10 cellular contexts compared by ENCODE assay signal in genomic region chr6:149483849-149484635, GRCh38. TPM values are rescaled to one million over a fixed set of nuclear protein-coding genes. Genes with fewer than 3 reads are reported as not detected.
DNase-seq lines count a peak whose midpoint lies in the region; ATAC-seq and TF ChIP-seq lines count a peak whose summit lies in the region.
"Had no signal": no experiment of that assay in that cellular context is flagged by ENCODE, and none has a peak within 500 bp of the region (broad histone marks: within the 10 kb centered on the region; RNA-seq: fewer than 3 reads in every experiment).

No MANE protein-coding gene starts in this region.

- 87% methylated on average over 11 of the region's 11 CpGs for WGBS in right cardiac atrium

- H3K4me1 ChIP-seq in right cardiac atrium (ENCODE audit: control insufficient read depth, insufficient read depth, low read length) (peaks cover 5% of the 10 kb centered on the region), mononuclear cell (ENCODE audit: insufficient read depth, low read length) (peaks cover 73% of the 10 kb centered on the region), uterus (no peaks in the 10 kb centered on the region)

- H3K4me1 Mint-ChIP-seq in activated T-helper 2 cell treated with anti-CD3 and anti-CD28 coated beads, Interferon-gamma antibody, Interleukin-2, Interleukin-4, amounts not matched to agents 10 μg/mL and 5 μg/mL and 100 μg/mL, durations not matched to agents 14 hours and 24 hours and 36 hours (ENCODE audit: low read depth), result peaks cover 52% of the 10 kb centered on the region

- peak overlapping the region; percentile 79 for H3K4me3 Mint-ChIP-seq in activated T-helper 2 cell treated with anti-CD3 and anti-CD28 coated beads, Interferon-gamma antibody, Interleukin-2, Interleukin-4, amounts not matched to agents 10 μg/mL and 5 μg/mL and 100 μg/mL, durations not matched to agents 14 hours and 24 hours and 36 hours (ENCODE audit: low read depth)

- no peaks in the 10 kb centered on the region for H3K27me3 Mint-ChIP-seq in activated T-helper 2 cell treated with anti-CD3 and anti-CD28 coated beads, Interferon-gamma antibody, Interleukin-2, Interleukin-4, amounts not matched to agents 10 μg/mL and 5 μg/mL and 100 μg/mL, durations not matched to agents 14 hours and 24 hours and 36 hours (ENCODE audit: low read depth)

- intact Hi-C loops in right cardiac atrium (cut with DNase I) (no loop called here), left ventricle myocardium superior (cut with micrococcal nuclease) (no loop called here), uterus (cut with DNase I; ENCODE audit: low total_unique reads) (no loop called here)
- intact Hi-C loops in activated T-helper 2 cell treated with anti-CD3 and anti-CD28 coated beads, Interferon-gamma antibody, Interleukin-2, Interleukin-4, amounts not matched to agents 10 μg/mL and 5 μg/mL and 100 μg/mL, durations not matched to agents 14 hours and 24 hours and 36 hours (cut with micrococcal nuclease), result loop anchor here (1.0 to 2.0 kb wide), 2 partner anchors 17 to 452 kb away; no protein-coding TSS in a partner anchor

- H3K27ac Mint-ChIP-seq in activated T-helper 2 cell treated with anti-CD3 and anti-CD28 coated beads, Interferon-gamma antibody, Interleukin-2, Interleukin-4, amounts not matched to agents 10 μg/mL and 5 μg/mL and 100 μg/mL, durations not matched to agents 14 hours and 24 hours and 36 hours, result peak overlapping the region; percentile 99

- peaks cover 19% of the 10 kb centered on the region for H3K36me3 Mint-ChIP-seq in activated T-helper 2 cell treated with anti-CD3 and anti-CD28 coated beads, Interferon-gamma antibody, Interleukin-2, Interleukin-4, amounts not matched to agents 10 μg/mL and 5 μg/mL and 100 μg/mL, durations not matched to agents 14 hours and 24 hours and 36 hours (ENCODE audit: low read depth)

- H3K27ac ChIP-seq in right cardiac atrium (ENCODE audit: low read length) (peak overlapping the region; percentile 47), uterus (no peak overlapping the region)

- no peak for DNase-seq in right cardiac atrium
- no peak for DNase-seq in left ventricle myocardium superior
- DNase-seq in activated T-helper 2 cell treated with anti-CD3 and anti-CD28 coated beads, Interferon-gamma antibody, Interleukin-2, Interleukin-4, amounts not matched to agents 10 μg/mL and 5 μg/mL and 100 μg/mL, durations not matched to agents 14 hours and 24 hours and 36 hours (ENCODE audit: low spot score), result no peak
- no peak for DNase-seq in H7
- DNase-seq in NCI-H1092 (lab: John Stamatoyannopoulos, UW), result no peak
- DNase-seq in mesenteric fat pad (ENCODE audit: low spot score), result no peak
- no peak for DNase-seq in uterus
- DNase-seq: NCI-H2081 treated with DMSO at 0.1 percent for 48 hours had no signal

- no peak for ATAC-seq in right cardiac atrium
- ATAC-seq in left ventricle myocardium superior, result no peak

- H3K4me3 ChIP-seq in right cardiac atrium (ENCODE audit: low read length) (no peak overlapping the region), mononuclear cell (ENCODE audit: low read length) (peak overlapping the region; percentile 48), H7 (ENCODE audit: insufficient read depth, low read depth, low read length) (no peak overlapping the region), uterus (no peak overlapping the region)
- H3K4me3 ChIP-seq: lung had no signal

- no peak for TF ChIP-seq CTCF in uterus (IDR thresholded peaks at IDR 0.05)

- H3K9me3 ChIP-seq in right cardiac atrium (ENCODE audit: control insufficient read depth, low read length), result no peaks in the 10 kb centered on the region
- no peaks in the 10 kb centered on the region for H3K9me3 ChIP-seq in mononuclear cell (ENCODE audit: low read depth, low read length)
- no peaks in the 10 kb centered on the region for H3K9me3 ChIP-seq in uterus

- no peaks in the 10 kb centered on the region for H3K27me3 ChIP-seq in right cardiac atrium (ENCODE audit: control insufficient read depth, insufficient read depth)
- H3K27me3 ChIP-seq in mononuclear cell (ENCODE audit: insufficient read depth, low read length), result no peaks in the 10 kb centered on the region
- no peaks in the 10 kb centered on the region for H3K27me3 ChIP-seq in H7 (ENCODE audit: control insufficient read depth, insufficient read depth, low read length)
- no peaks in the 10 kb centered on the region for H3K27me3 ChIP-seq in uterus

- H3K36me3 ChIP-seq in H7 (replicated peaks; ENCODE audit: control insufficient read depth, insufficient read depth, low read length) (no peaks in the 10 kb centered on the region), uterus (no peaks in the 10 kb centered on the region)

- H3K9me3 Mint-ChIP-seq in activated T-helper 2 cell treated with anti-CD3 and anti-CD28 coated beads, Interferon-gamma antibody, Interleukin-2, Interleukin-4, amounts not matched to agents 10 μg/mL and 5 μg/mL and 100 μg/mL, durations not matched to agents 14 hours and 24 hours and 36 hours, result no peaks in the 10 kb centered on the region

- TF ChIP-seq POLR2A in uterus (IDR thresholded peaks at IDR 0.05), result no peak

RNA-seq across cellular contexts. Expression of gene ZC3H12D, which starts 0.8 kb away (rescaled TPM):
- total RNA-seq in right cardiac atrium, result 1 to 10 TPM in 1 of 4 donors, under 1 TPM in 3; 0.48 to 1.1 (median 0.64) TPM
- 0.34 TPM for polyA plus RNA-seq in right cardiac atrium
- 0.42 TPM for total RNA-seq in left ventricle myocardium superior
- 15.0 and 15.6 TPM in 2 replicates for total RNA-seq in activated T-helper 2 cell treated with anti-CD3 and anti-CD28 coated beads, Interferon-gamma antibody, Interleukin-2, Interleukin-4, amounts not matched to agents 10 μg/mL and 5 μg/mL and 100 μg/mL, durations not matched to agents 14 hours and 24 hours and 36 hours
- 50.7 TPM for total RNA-seq in mononuclear cell
- 0.03 and 0.18 TPM in 2 replicates for total RNA-seq in H7 (2014; rRNA removed; shearing (Covaris generic))
- total RNA-seq in mesenteric fat pad, result 3.0 TPM
- total RNA-seq in uterus, result 1 to 10 TPM in 1 of 4 donors, under 1 TPM in 2, not detected in 1; 0.26 to 1.7 (median 0.40) TPM
